Comparison of ENCODE assay signal across 18 cellular contexts in the genomic region with DNA sequence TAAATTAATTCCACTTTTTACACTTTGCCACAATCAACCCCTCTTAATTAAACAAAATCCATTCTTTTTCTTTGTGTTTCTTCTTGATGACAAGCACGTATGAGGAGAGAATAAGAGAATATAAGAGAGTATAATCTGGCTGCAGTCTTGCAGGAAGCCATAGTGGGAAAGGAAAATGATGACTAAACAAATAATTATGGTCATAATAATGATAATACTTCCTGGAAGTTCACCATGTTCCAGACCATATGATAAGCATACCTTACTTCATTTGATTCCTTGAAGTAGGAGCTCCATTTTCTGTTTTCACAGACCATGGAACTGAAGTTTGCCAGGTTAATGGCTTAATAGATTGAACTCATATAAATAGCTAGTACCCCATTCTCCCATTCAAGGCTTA.
A peak's percentile ranks its signal among the peaks of the same experiment; 100 is the strongest.
DNase-seq lines count a peak whose midpoint lies in the region; ATAC-seq, FAIRE-seq and TF ChIP-seq lines count a peak whose summit lies in the region.
"Had no signal": no experiment of that assay in that cellular context is flagged by ENCODE, and none has a peak within 500 bp of the region (broad histone marks: within the 10 kb centered on the region; RNA-seq: fewer than 3 reads in every experiment).

No MANE protein-coding gene starts in this region.

- H3K36me3 Mint-ChIP-seq in natural killer cell treated with Interleukin-12 subunit alpha and Interleukin-12 subunit beta and Interleukin-15 and Interleukin-18, amount 100 ng/mL, for 72 hours = peaks cover 10% of the 10 kb centered on the region
- H3K36me3 Mint-ChIP-seq: CD14-positive monocyte had no signal

- no peaks in the 10 kb centered on the region for H3K4me1 Mint-ChIP-seq in natural killer cell treated with Interleukin-12 subunit alpha and Interleukin-12 subunit beta and Interleukin-15 and Interleukin-18, amount 100 ng/mL, for 72 hours (ENCODE audit: low read depth in 2 of 2)

- no peaks in the 10 kb centered on the region for H3K27me3 ChIP-seq in HepG2 (ENCODE audit: control insufficient read depth in 1 of 2, insufficient read depth in 2 of 2, low read length in 2 of 2)
- no peaks in the 10 kb centered on the region for H3K27me3 ChIP-seq in right lobe of liver
- H3K27me3 ChIP-seq in fibroblast of lung (ENCODE audit: control insufficient read depth, insufficient read depth, low read length) = no peaks in the 10 kb centered on the region
- no peaks in the 10 kb centered on the region for H3K27me3 ChIP-seq in smooth muscle cell (ENCODE audit: low read depth)
- H3K27me3 ChIP-seq in PC-3 (ENCODE audit: low read length) = no peaks in the 10 kb centered on the region
- no peaks in the 10 kb centered on the region for H3K27me3 ChIP-seq in mesenchymal stem cell (ENCODE audit: control insufficient read depth in 1 of 2, insufficient read depth in 1 of 2, low read length in 2 of 2)
- H3K27me3 ChIP-seq: Peyer's patch had no signal

- intact Hi-C loops in HepG2 (cut with micrococcal nuclease; ENCODE audit: unreplicated experiment) = no loop called here
- intact Hi-C loops in right lobe of liver (cut with DNase I) = no loop called here
- intact Hi-C loops in PC-3 (cut with micrococcal nuclease) = no loop called here

- ATAC-seq in HepG2 = no peak
- ATAC-seq in right lobe of liver = no peak
- no peak for ATAC-seq in PC-3
- ATAC-seq in natural killer cell treated with Interleukin-12 subunit alpha and Interleukin-12 subunit beta and Interleukin-15 and Interleukin-18, amount 100 ng/mL, for 72 hours = no peak

- TF ChIP-seq RAD21 in HepG2 (CRISPR knock-in tag; IDR thresholded peaks at IDR 0.05) = no peak

- BruUV-seq in HepG2 (replicated peaks; lab: Mats Ljungman, UMichigan) (no TSS peak), PC-3 (replicated peaks; lab: Mats Ljungman, UMichigan) (no TSS peak)

- FAIRE-seq in HepG2 (lab: Jason Lieb, UNC) = no peak
- FAIRE-seq: GM12891 had no signal

- H2AFZ ChIP-seq in HepG2 (ENCODE audit: low read length) (no peak overlapping the region), fibroblast of lung (ENCODE audit: low read length) (peak overlapping the region; percentile 16), smooth muscle cell (ENCODE audit: low read depth) (no peak overlapping the region), PC-3 (ENCODE audit: low read length) (no peak overlapping the region), mesenchymal stem cell (ENCODE audit: low read depth, low read length) (no peak overlapping the region)

- POLR2A ChIA-PET in HepG2 (lab: Yijun Ruan, JAX) = no interaction called here
- POLR2A ChIA-PET in PC-3 (lab: Charles Lee; ENCODE audit: unreplicated experiment) = interaction anchor here (0.6 kb wide), 1 partner anchor 189 kb away, joined by 3 read pairs; no protein-coding TSS in a partner anchor

- no peak overlapping the region for H2AK5ac ChIP-seq in mesenchymal stem cell (ENCODE audit: low read length, severe bottlenecking)

- H3K4me2 ChIP-seq in HepG2 (ENCODE audit: low read depth, low read length) (no peak overlapping the region), fibroblast of lung (ENCODE audit: extremely low read depth, insufficient read depth, low read length) (no peak overlapping the region), smooth muscle cell (peak overlapping the region; percentile 44), PC-3 (ENCODE audit: low read length) (no peak overlapping the region), mesenchymal stem cell (ENCODE audit: low read length, poor library complexity, severe bottlenecking) (no peak overlapping the region)

- no peak for TF ChIP-seq POLR2A in HepG2 (IDR thresholded peaks at IDR 0.05; ENCODE audit: insufficient read depth in 1 of 2, low read depth in 2 of 2, low read length in 2 of 2)
- no peak for TF ChIP-seq POLR2A in right lobe of liver (IDR thresholded peaks at IDR 0.05)

- 2% methylated on average over 1 of the region's 1 CpG for WGBS in HepG2 (ENCODE audit: low lambda C conversion rate)
- 18% methylated on average over 1 of the region's 1 CpG for WGBS in right lobe of liver (ENCODE audit: insufficient coverage, low coverage, low lambda C conversion rate, missing lambda C conversion rate)
- WGBS in smooth muscle cell (ENCODE audit: low lambda C conversion rate) = 64% methylated on average over 1 of the region's 1 CpG
- WGBS in mesenchymal stem cell = 80% methylated on average over 1 of the region's 1 CpG

- H4K20me1 ChIP-seq in HepG2 (ENCODE audit: insufficient read depth, low read length) (no peaks in the 10 kb centered on the region), fibroblast of lung (ENCODE audit: control insufficient read depth, extremely low read depth, insufficient read depth, low read length) (no peaks in the 10 kb centered on the region), smooth muscle cell (ENCODE audit: low read depth) (no peaks in the 10 kb centered on the region), PC-3 (ENCODE audit: low read length) (no peaks in the 10 kb centered on the region)

- TF ChIP-seq EP300 in HepG2 (IDR thresholded peaks at IDR 0.05; ENCODE audit: low read depth in 2 of 2, low read length in 2 of 2) (no peak), HepG2 (CRISPR knock-in tag; IDR thresholded peaks at IDR 0.05; ENCODE audit: borderline replicate concordance) (no peak)

- H3K27ac Mint-ChIP-seq in natural killer cell treated with Interleukin-12 subunit alpha and Interleukin-12 subunit beta and Interleukin-15 and Interleukin-18, amount 100 ng/mL, for 72 hours = no peak overlapping the region
- H3K27ac Mint-ChIP-seq: CD14-positive monocyte had no signal

- H2BK5ac ChIP-seq in mesenchymal stem cell (ENCODE audit: low read depth, low read length, poor library complexity, severe bottlenecking) = no peak overlapping the region

- no peaks in the 10 kb centered on the region for H3K9me3 ChIP-seq in HepG2 (ENCODE audit: low read length)
- H3K9me3 ChIP-seq in right lobe of liver = no peaks in the 10 kb centered on the region
- no peaks in the 10 kb centered on the region for H3K9me3 ChIP-seq in fibroblast of lung (ENCODE audit: control insufficient read depth, insufficient read depth, low read depth, low read length)
- H3K9me3 ChIP-seq in smooth muscle cell (replicated peaks; ENCODE audit: low read depth) = no peaks in the 10 kb centered on the region
- H3K9me3 ChIP-seq in PC-3 (ENCODE audit: low read length) = no peaks in the 10 kb centered on the region
- no peaks in the 10 kb centered on the region for H3K9me3 ChIP-seq in mesenchymal stem cell (ENCODE audit: control insufficient read depth, low read length)
- H3K9me3 ChIP-seq: Peyer's patch had no signal

- in situ Hi-C loops in HepG2 (cut with HindIII; ENCODE audit: extremely low pct_ligation_motif_present, low pct_unique_long_range_greater_than_20kb) (no loop called here), astrocyte of the spinal cord (cut with HindIII; ENCODE audit: low sequenced_read_pairs) (no loop called here)

- H3K4me1 ChIP-seq in HepG2 (ENCODE audit: insufficient read depth, low read length) = no peaks in the 10 kb centered on the region
- H3K4me1 ChIP-seq in right lobe of liver = no peaks in the 10 kb centered on the region
- H3K4me1 ChIP-seq in fibroblast of lung (ENCODE audit: control insufficient read depth, extremely low read depth, insufficient read depth, low read length) = no peaks in the 10 kb centered on the region
- H3K4me1 ChIP-seq in smooth muscle cell (ENCODE audit: low read depth) = peaks cover 2% of the 10 kb centered on the region
- no peaks in the 10 kb centered on the region for H3K4me1 ChIP-seq in PC-3 (ENCODE audit: insufficient read depth, low read length)
- no peaks in the 10 kb centered on the region for H3K4me1 ChIP-seq in mesenchymal stem cell (ENCODE audit: control insufficient read depth, insufficient read depth, low read depth, low read length)
- H3K4me1 ChIP-seq: Peyer's patch had no signal

- no peak overlapping the region for H3K9ac ChIP-seq in HepG2 (ENCODE audit: insufficient read depth, low read depth, low read length)
- H3K9ac ChIP-seq in fibroblast of lung (ENCODE audit: insufficient read depth, low read length) = no peak overlapping the region
- no peak overlapping the region for H3K9ac ChIP-seq in smooth muscle cell (ENCODE audit: low read depth)
- H3K9ac ChIP-seq in PC-3 (ENCODE audit: low read length) = no peak overlapping the region
- no peak overlapping the region for H3K9ac ChIP-seq in mesenchymal stem cell (ENCODE audit: low read length)

- CTCF ChIA-PET in HepG2 (lab: Yijun Ruan, JAX; ENCODE audit: low intra/inter-chr PET ratio, low total read pairs) = no interaction called here
- CTCF ChIA-PET in PC-3 (lab: Charles Lee) = no interaction called here

- no peaks in the 10 kb centered on the region for H3F3A ChIP-seq in smooth muscle cell (ENCODE audit: low read depth)
- no peaks in the 10 kb centered on the region for H3F3A ChIP-seq in PC-3 (ENCODE audit: low read length, unreplicated experiment)

- H3K4me3 Mint-ChIP-seq in natural killer cell treated with Interleukin-12 subunit alpha and Interleukin-12 subunit beta and Interleukin-15 and Interleukin-18, amount 100 ng/mL, for 72 hours = no peak overlapping the region
- H3K4me3 Mint-ChIP-seq: CD14-positive monocyte had no signal

- H3K14ac ChIP-seq in mesenchymal stem cell (ENCODE audit: low read length in 2 of 2) = no peak overlapping the region

- H3K27ac ChIP-seq in HepG2 (ENCODE audit: extremely low read length, insufficient read depth, low read length) = no peak overlapping the region
- no peak overlapping the region for H3K27ac ChIP-seq in right lobe of liver
- H3K27ac ChIP-seq in fibroblast of lung (ENCODE audit: insufficient read depth, low read length) = no peak overlapping the region
- H3K27ac ChIP-seq in smooth muscle cell (ENCODE audit: low read depth) = no peak overlapping the region
- no peak overlapping the region for H3K27ac ChIP-seq in PC-3 (ENCODE audit: low read length)
- no peak overlapping the region for H3K27ac ChIP-seq in mesenchymal stem cell (ENCODE audit: low read length, poor library complexity, severe bottlenecking)
- H3K27ac ChIP-seq: Peyer's patch had no signal

- H4K91ac ChIP-seq in mesenchymal stem cell (ENCODE audit: low read length) = no peak overlapping the region

- H3K9me3 Mint-ChIP-seq in natural killer cell treated with Interleukin-12 subunit alpha and Interleukin-12 subunit beta and Interleukin-15 and Interleukin-18, amount 100 ng/mL, for 72 hours = peaks cover 11% of the 10 kb centered on the region

- no peak overlapping the region for H2BK12ac ChIP-seq in mesenchymal stem cell (ENCODE audit: low read length in 2 of 2)

- DNase-seq in HepG2 (ENCODE audit: low spot score) (no peak), right lobe of liver (no peak), astrocyte of the spinal cord (ENCODE audit: low read depth, low spot score) (peak; percentile 13), fibroblast of lung (ENCODE audit: low read depth in 2 of 2) (peak; percentile 14 to 27), smooth muscle cell (lab: John Stamatoyannopoulos, UW; ENCODE audit: unreplicated experiment) (no peak), PC-3 (no peak), mesenchymal stem cell (no peak)
- no peak for DNase-seq in natural killer cell treated with Interleukin-12 subunit alpha and Interleukin-12 subunit beta and Interleukin-15 and Interleukin-18, amount 100 ng/mL, for 72 hours (ENCODE audit: low spot score)
- DNase-seq: COR-L47, Karpas-422, NCI-H1417, NCI-H1930, NCI-H2171 treated with DMSO at 0.1 percent for 48 hours, NCI-H510A treated with DMSO at 0.1 percent for 48 hours, Peyer's patch, Right ventricle myocardium superior had no signal

- H3K79me2 ChIP-seq in HepG2 (ENCODE audit: insufficient read depth, low read length) = no peaks in the 10 kb centered on the region
- H3K79me2 ChIP-seq in fibroblast of lung (ENCODE audit: control insufficient read depth, insufficient read depth, low read length) = no peaks in the 10 kb centered on the region
- H3K79me2 ChIP-seq in smooth muscle cell (ENCODE audit: low read depth) = no peaks in the 10 kb centered on the region
- H3K79me2 ChIP-seq in PC-3 (ENCODE audit: low read length) = no peaks in the 10 kb centered on the region

- H4K8ac ChIP-seq in mesenchymal stem cell (ENCODE audit: low read length) = no peak overlapping the region

- TF ChIP-seq CTCF in HepG2 (CRISPR knock-in tag; IDR thresholded peaks at IDR 0.05) (no peak), right lobe of liver (IDR thresholded peaks at IDR 0.05) (no peak), astrocyte of the spinal cord (IDR thresholded peaks at IDR 0.05; ENCODE audit: low read depth, low read length) (no peak), fibroblast of lung (conservative IDR thresholded peaks at IDR 0.05 in 1 of 2, IDR thresholded peaks at IDR 0.05 in 1 of 2; ENCODE audit: low read depth in 1 of 2, low read length in 2 of 2) (no peak), smooth muscle cell (IDR thresholded peaks at IDR 0.05; ENCODE audit: borderline replicate concordance, insufficient read depth, poor library complexity, severe bottlenecking) (no peak), PC-3 (conservative IDR thresholded peaks at IDR 0.05; ENCODE audit: low read depth, low read length) (no peak)

- H3K36me3 ChIP-seq in HepG2 (replicated peaks in 1 of 2; ENCODE audit: control insufficient read depth in 1 of 2, insufficient read depth in 2 of 2, low read length in 2 of 2) = no peaks in the 10 kb centered on the region
- no peaks in the 10 kb centered on the region for H3K36me3 ChIP-seq in right lobe of liver
- H3K36me3 ChIP-seq in fibroblast of lung (ENCODE audit: control insufficient read depth, insufficient read depth, low read length) = no peaks in the 10 kb centered on the region
- H3K36me3 ChIP-seq in smooth muscle cell (ENCODE audit: low read depth) = no peaks in the 10 kb centered on the region
- H3K36me3 ChIP-seq in PC-3 (ENCODE audit: low read depth, low read length) = no peaks in the 10 kb centered on the region
- H3K36me3 ChIP-seq in mesenchymal stem cell (ENCODE audit: control insufficient read depth in 1 of 2, insufficient read depth in 2 of 2, low read depth in 1 of 2, low read length in 2 of 2) = no peaks in the 10 kb centered on the region
- H3K36me3 ChIP-seq: Peyer's patch had no signal

- no peak overlapping the region for H3K23ac ChIP-seq in mesenchymal stem cell (ENCODE audit: low read length in 2 of 2)

- no peaks in the 10 kb centered on the region for H3K9me2 ChIP-seq in PC-3 (replicated peaks; ENCODE audit: low read length)

- H3K18ac ChIP-seq in mesenchymal stem cell (ENCODE audit: low read depth in 1 of 2, low read length in 2 of 2) = no peak overlapping the region

- H3K27me3 Mint-ChIP-seq in natural killer cell treated with Interleukin-12 subunit alpha and Interleukin-12 subunit beta and Interleukin-15 and Interleukin-18, amount 100 ng/mL, for 72 hours = no peaks in the 10 kb centered on the region

- no peak overlapping the region for H2BK120ac ChIP-seq in mesenchymal stem cell (ENCODE audit: low read depth, low read length)

- H3K4me3 ChIP-seq in HepG2 (replicated peaks in 1 of 3; ENCODE audit: insufficient read depth in 1 of 3, low read depth in 2 of 3, low read length in 3 of 3) (no peak overlapping the region), right lobe of liver (no peak overlapping the region), astrocyte of the spinal cord (ENCODE audit: low read depth, low read length) (no peak overlapping the region), fibroblast of lung (replicated peaks in 1 of 4; ENCODE audit: control extremely low read depth in 1 of 4, insufficient read depth in 1 of 4, low read depth in 3 of 4, low read length in 4 of 4) (no peak overlapping the region), smooth muscle cell (no peak overlapping the region), PC-3 (ENCODE audit: low read length) (no peak overlapping the region), mesenchymal stem cell (ENCODE audit: insufficient read depth in 1 of 2, low read depth in 1 of 2, low read length in 2 of 2) (no peak overlapping the region)
- H3K4me3 ChIP-seq: Peyer's patch had no signal

- no peak overlapping the region for H2BK15ac ChIP-seq in mesenchymal stem cell (ENCODE audit: low read depth, poor library complexity, severe bottlenecking)

- no peak overlapping the region for H3K4ac ChIP-seq in mesenchymal stem cell (ENCODE audit: low read depth in 1 of 2, low read length in 2 of 2)

- no peaks in the 10 kb centered on the region for H3K79me1 ChIP-seq in mesenchymal stem cell (replicated peaks; ENCODE audit: low read length, poor library complexity, severe bottlenecking)

Comparison
In these comparisons a context has a peak if more than half of its experiments do, and no peak if none do; other contexts are left out.
1. DNase-seq: peak in astrocyte of the spinal cord (single experiment) and fibroblast of lung (2 of 2); none in HepG2 (single experiment), right lobe of liver (0 of 3), smooth muscle cell (single experiment), PC-3 (single experiment), natural killer cell treated with Interleukin-12 subunit alpha and Interleukin-12 subunit beta and Interleukin-15 and Interleukin-18, amount 100 ng/mL, for 72 hours (single experiment) and mesenchymal stem cell (single experiment).